In genomic region chr2:85437488-85438290, GRCh38 we compare ENCODE assay signal across 9 cellular contexts. TPM values are rescaled to one million over a fixed set of nuclear protein-coding genes. Genes with fewer than 3 reads are reported as not detected.
A peak's percentile ranks its signal among the peaks of the same experiment; 100 is the strongest.
DNase-seq lines count a peak whose midpoint lies in the region; ATAC-seq, FAIRE-seq and TF ChIP-seq lines count a peak whose summit lies in the region.
"Had no signal": no experiment of that assay in that cellular context is flagged by ENCODE, and none has a peak within 500 bp of the region (broad histone marks: within the 10 kb centered on the region; RNA-seq: fewer than 3 reads in every experiment).

No MANE protein-coding gene starts in this region.

- CTCF ChIA-PET in activated naive CD4-positive, alpha-beta T cell treated with anti-CD3 and anti-CD28 coated beads for 36 hours (lab: Charles Lee) = interaction anchor here (0.8 to 3.2 kb wide), 4 partner anchors 18 to 198 kb away, joined by 3 to 22 read pairs (median 8); partner anchors contain the start of genes MAT2A and SH2D6

- H3K4me1 ChIP-seq in HUES64 (ENCODE audit: insufficient read depth, low read length) = peaks cover 19% of the 10 kb centered on the region
- peaks cover 40% of the 10 kb centered on the region for H3K4me1 ChIP-seq in testis

- no peaks in the 10 kb centered on the region for H3K27me3 Mint-ChIP-seq in activated naive CD4-positive, alpha-beta T cell treated with anti-CD3 and anti-CD28 coated beads for 36 hours (ENCODE audit: low read depth)
- no peaks in the 10 kb centered on the region for H3K27me3 Mint-ChIP-seq in osteocyte (ENCODE audit: unreplicated experiment)

- peak; percentile 82 for ATAC-seq in GM21381 (IDR thresholded peaks at IDR 0.05; ENCODE audit: unreplicated experiment)

- H3K27me3 ChIP-seq in HUES64 (ENCODE audit: insufficient read depth, low read length) (peaks cover 8% of the 10 kb centered on the region; the same call in 1 of the 2 replicates), testis (no peaks in the 10 kb centered on the region)

- H3K36me3 Mint-ChIP-seq in activated naive CD4-positive, alpha-beta T cell treated with anti-CD3 and anti-CD28 coated beads for 36 hours (ENCODE audit: low read depth) = no peaks in the 10 kb centered on the region
- no peaks in the 10 kb centered on the region for H3K36me3 Mint-ChIP-seq in osteocyte (ENCODE audit: unreplicated experiment)

- H3K27ac ChIP-seq in HUES64 (ENCODE audit: low read depth, low read length) (peak overlapping the region; percentile 72), testis (peak overlapping the region; percentile 95 to 96)

- H3K9me3 ChIP-seq in HUES64 (ENCODE audit: insufficient read depth, low read depth, low read length) (no peaks in the 10 kb centered on the region), testis (no peaks in the 10 kb centered on the region)

- intact Hi-C loops in activated naive CD4-positive, alpha-beta T cell treated with anti-CD3 and anti-CD28 coated beads for 36 hours (cut with micrococcal nuclease) = loop anchor here (1.0 to 5.0 kb wide), 5 partner anchors 19 to 1005 kb away; partner anchors contain the start of genes ELMOD3, KDM3A, RETSAT and SH2D6
- intact Hi-C loops in testis (cut with DNase I; ENCODE audit: low total_unique reads) = loop anchor here (5.0 kb wide), 1 partner anchor 100 kb away; the partner anchor contains the start of gene MAT2A

- peak; percentile 93 for DNase-seq in D721Med (ENCODE audit: insufficient read length, low spot score)
- DNase-seq in SHP77 (lab: John Stamatoyannopoulos, UW) = peak; percentile 66 to 81
- peak; percentile 87 for DNase-seq in activated naive CD4-positive, alpha-beta T cell treated with anti-CD3 and anti-CD28 coated beads for 36 hours
- peak; percentile 91 for DNase-seq in globus pallidus (ENCODE audit: low spot score)
- DNase-seq in osteocyte (ENCODE audit: extremely low spot score, unreplicated experiment) = peak; percentile 90
- peak; percentile 88 for DNase-seq in testis

- 5% methylated on average over 69 of the region's 69 CpGs for WGBS in HUES64
- WGBS in testis, 2 donors = 0 to 1% methylated on average over 11 to 52 of the region's 69 CpGs

- no peaks in the 10 kb centered on the region for H3K9me3 Mint-ChIP-seq in activated naive CD4-positive, alpha-beta T cell treated with anti-CD3 and anti-CD28 coated beads for 36 hours
- no peaks in the 10 kb centered on the region for H3K9me3 Mint-ChIP-seq in osteocyte (ENCODE audit: unreplicated experiment)

- FAIRE-seq in D721Med (lab: Jason Lieb, UNC) = no peak
- FAIRE-seq: islet of Langerhans had no signal

- H3K4me3 ChIP-seq in HUES64 (ENCODE audit: low read length) = peak overlapping the region; percentile 60
- peak overlapping the region; percentile 34 to 57 for H3K4me3 ChIP-seq in testis

- peak overlapping the region; percentile 92 for H3K9ac ChIP-seq in HUES64 (ENCODE audit: low read depth, low read length)

- H3K4me3 Mint-ChIP-seq in activated naive CD4-positive, alpha-beta T cell treated with anti-CD3 and anti-CD28 coated beads for 36 hours = peak overlapping the region; percentile 77
- H3K4me3 Mint-ChIP-seq in osteocyte (ENCODE audit: unreplicated experiment) = peak overlapping the region; percentile 45

- H3K27ac Mint-ChIP-seq in activated naive CD4-positive, alpha-beta T cell treated with anti-CD3 and anti-CD28 coated beads for 36 hours = peak overlapping the region; percentile 89
- peak overlapping the region; percentile 96 for H3K27ac Mint-ChIP-seq in osteocyte (ENCODE audit: unreplicated experiment)

- H3K4me1 Mint-ChIP-seq in activated naive CD4-positive, alpha-beta T cell treated with anti-CD3 and anti-CD28 coated beads for 36 hours (ENCODE audit: low read depth) = peaks cover 26% of the 10 kb centered on the region
- H3K4me1 Mint-ChIP-seq in osteocyte (ENCODE audit: unreplicated experiment) = peaks cover 44% of the 10 kb centered on the region

- TF ChIP-seq POLR2A in testis (IDR thresholded peaks at IDR 0.05) = peak; percentile 83

- H3K36me3 ChIP-seq in HUES64 (ENCODE audit: insufficient read depth, low read length) = no peaks in the 10 kb centered on the region
- H3K36me3 ChIP-seq in testis (ENCODE audit: low read depth, missing control alignments) = no peaks in the 10 kb centered on the region

- TF ChIP-seq CTCF in D721Med (IDR thresholded peaks at IDR 0.05; ENCODE audit: insufficient read depth, missing control alignments) = no peak
- TF ChIP-seq CTCF in osteocyte (IDR thresholded peaks at IDR 0.05) = no peak
- peak in 1 of 3 experiments; percentile 5 for TF ChIP-seq CTCF in testis (IDR thresholded peaks at IDR 0.05)

RNA-seq across cellular contexts. Expression of gene SH2D6, which starts 19.2 kb away (rescaled TPM):
- not detected for polyA plus RNA-seq in HUES64 (2013, experiment 1 of 2)
- polyA plus RNA-seq in HUES64 (2013, experiment 2 of 2) = not detected
- under 1 TPM; 0.40 to 0.88 TPM for total RNA-seq in activated naive CD4-positive, alpha-beta T cell treated with anti-CD3 and anti-CD28 coated beads for 36 hours
- total RNA-seq in osteocyte = 0.51 and 1.6 TPM in 2 replicates
- 10 to 100 TPM; 11.2 to 13.6 TPM for total RNA-seq in testis
- 15.9 TPM for polyA plus RNA-seq in testis (ENCODE audit: insufficient read depth, low read depth, low replicate concordance)

RNA-seq across cellular contexts. Expression of gene CAPG, which starts 27.5 kb away (rescaled TPM):
- 45.8 TPM for polyA plus RNA-seq in HUES64 (2013, experiment 1 of 2)
- polyA plus RNA-seq in HUES64 (2013, experiment 2 of 2) = 57.0 TPM
- total RNA-seq in activated naive CD4-positive, alpha-beta T cell treated with anti-CD3 and anti-CD28 coated beads for 36 hours = 10 to 100 TPM; 10.2 to 10.7 TPM
- 32.2 and 32.8 TPM in 2 replicates for total RNA-seq in osteocyte
- 10 to 100 TPM; 17.7 to 29.4 TPM for total RNA-seq in testis
- 74.5 TPM for polyA plus RNA-seq in testis (ENCODE audit: insufficient read depth, low read depth, low replicate concordance)

Comparison
In these comparisons a context has a peak if more than half of its experiments do, and no peak if none do; other contexts are left out.
1. Peak in every context shown above with its lines: DNase-seq, ATAC-seq, H3K4me3 ChIP-seq and H3K27ac ChIP-seq.